In the genomic region with DNA sequence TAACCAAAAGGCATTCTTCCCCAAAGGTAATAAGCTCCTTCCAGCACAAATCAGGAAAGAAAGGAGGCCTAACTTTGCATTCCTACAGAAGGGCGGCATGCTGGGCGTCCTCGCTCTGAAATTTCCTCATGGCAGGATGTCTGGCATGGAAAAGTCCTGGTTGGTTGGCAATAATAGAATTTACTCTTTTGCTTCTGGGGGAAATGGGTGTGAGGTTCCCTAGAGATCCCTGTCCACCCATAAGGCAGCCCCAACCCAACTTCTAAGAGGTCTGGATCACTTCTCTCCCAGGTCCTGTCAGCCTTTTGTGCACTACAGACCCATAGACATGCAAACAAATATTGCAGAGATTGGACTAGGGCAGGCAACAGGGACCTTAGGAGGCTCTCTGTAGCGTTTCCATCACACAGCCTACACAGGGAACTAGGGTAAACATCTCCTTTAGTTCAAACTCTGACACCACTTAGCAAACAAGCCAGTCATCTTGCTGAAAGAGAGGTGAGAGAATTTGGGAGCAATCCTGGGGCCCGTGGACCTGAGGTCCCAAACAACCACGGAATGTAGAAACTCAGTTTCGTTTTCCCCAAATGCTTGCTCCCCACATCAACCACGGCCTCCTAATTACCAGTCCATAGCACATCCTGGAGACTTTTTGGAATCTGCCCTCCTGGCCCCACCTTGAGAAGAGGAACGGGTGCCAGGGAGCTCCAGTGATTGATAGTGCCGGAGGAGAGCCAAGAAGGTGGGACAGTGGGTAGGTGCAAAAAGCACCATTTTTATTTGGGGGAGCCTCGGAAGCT, we compare ENCODE assay signal across 16 cellular contexts. TPM values are rescaled to one million over a fixed set of nuclear protein-coding genes. Genes with fewer than 3 reads are reported as not detected.
"Had no signal": no experiment of that assay in that cellular context is flagged by ENCODE, and none has a peak within 500 bp of the region (broad histone marks: within the 10 kb centered on the region; RNA-seq: fewer than 3 reads in every experiment).

No MANE protein-coding gene starts in this region.

- H2AFZ ChIP-seq: hepatocyte had no signal

- H3K4me3 ChIP-seq: hepatocyte, suprapubic skin, upper lobe of right lung had no signal

- H3K4me2 ChIP-seq: hepatocyte had no signal

- ATAC-seq: left colon; natural killer cell; stimulated activated naive CD8-positive, alpha-beta T cell treated with anti-CD3 and anti-CD28 coated beads, Interleukin-15, Interleukin-2, amounts not matched to agents 100 U/mL and 50 U/mL, for 24 hours; T-helper 17 cell; upper lobe of right lung had no signal

- H3K36me3 ChIP-seq: suprapubic skin, upper lobe of right lung had no signal

- H3K27ac ChIP-seq: hepatocyte, suprapubic skin, upper lobe of right lung had no signal

- H3K9me3 ChIP-seq: suprapubic skin, upper lobe of right lung had no signal

- DNase-seq: activated B cell treated with CpG ODN at 0.5 μM for 24 hours; activated CD4-positive, alpha-beta T cell treated with anti-CD3 and anti-CD28 coated beads, Interleukin-2, amount 50 U/mL, for 1 hour; activated effector memory CD4-positive, alpha-beta T cell treated with anti-CD3 and anti-CD28 coated beads, Interleukin-2, amount 50 U/mL, for 16 hours; activated naive CD8-positive, alpha-beta T cell treated with anti-CD3 and anti-CD28 coated beads for 36 hours; activated T-cell treated with anti-CD3 and anti-CD28 coated beads, Interleukin-2, amount 50 U/mL, for 24 hours; left colon; natural killer cell; stimulated activated CD4-positive, alpha-beta T cell treated with anti-CD3 and anti-CD28 coated beads, Interleukin-4, amount 100 ng/mL, for 1 hour; stimulated activated CD8-positive, alpha-beta memory T cell treated with anti-CD3 and anti-CD28 coated beads, Interleukin-4, amount 100 ng/mL, for 48 hours; stimulated activated naive CD8-positive, alpha-beta T cell treated with anti-CD3 and anti-CD28 coated beads, Interleukin-15, Interleukin-2, amounts not matched to agents 100 U/mL and 50 U/mL, for 24 hours; T-helper 17 cell; upper lobe of right lung had no signal

- H3K79me2 ChIP-seq: hepatocyte had no signal

RNA-seq across cellular contexts. Expression of a gene that starts 2.1 kb away (rescaled TPM):
- total RNA-seq: activated B cell treated with CpG ODN at 0.5 μM for 24 hours; activated naive CD8-positive, alpha-beta T cell treated with anti-CD3 and anti-CD28 coated beads for 36 hours; cardiac septum; left colon; natural killer cell; omental fat pad; suprapubic skin; T-helper 17 cell; upper lobe of right lung had no signal

RNA-seq across cellular contexts. Expression of a gene that starts 5.0 kb away (rescaled TPM):
- total RNA-seq: activated B cell treated with CpG ODN at 0.5 μM for 24 hours; activated naive CD8-positive, alpha-beta T cell treated with anti-CD3 and anti-CD28 coated beads for 36 hours; cardiac septum; left colon; natural killer cell; omental fat pad; T-helper 17 cell; upper lobe of right lung had no signal
